In genomic region chr3:195083659-195084058, GRCh38 we compare ENCODE assay signal across 26 cellular contexts.
"Had no signal": no experiment of that assay in that cellular context is flagged by ENCODE, and none has a peak within 500 bp of the region (broad histone marks: within the 10 kb centered on the region; RNA-seq: fewer than 3 reads in every experiment).

No MANE protein-coding gene starts in this region.

- H3K27me3 Mint-ChIP-seq: activated CD4-positive, alpha-beta T cell treated with anti-CD3 and anti-CD28 coated beads, Interleukin-2, amount 10 ng/mL, durations not matched to agents 7 days and 5 days; activated CD8-positive, alpha-beta memory T cell treated with anti-CD3 and anti-CD28 coated beads, Interleukin-2, amount 10 ng/mL, durations not matched to agents 7 days and 5 days; activated CD8-positive, alpha-beta T cell treated with anti-CD3 and anti-CD28 coated beads for 36 hours; activated naive CD4-positive, alpha-beta T cell treated with anti-CD3 and anti-CD28 coated beads, Interleukin-2, amount 50 U/mL, for 24 hours; effector memory CD8-positive, alpha-beta T cell; memory B cell had no signal

- H3K9me3 Mint-ChIP-seq: activated CD4-positive, alpha-beta T cell treated with anti-CD3 and anti-CD28 coated beads, Interleukin-2, amount 10 ng/mL, durations not matched to agents 7 days and 5 days; activated CD8-positive, alpha-beta T cell treated with anti-CD3 and anti-CD28 coated beads for 36 hours; activated naive CD4-positive, alpha-beta T cell treated with anti-CD3 and anti-CD28 coated beads, Interleukin-2, amount 50 U/mL, for 24 hours; effector memory CD8-positive, alpha-beta T cell; immature natural killer cell; memory B cell had no signal

- H3K36me3 ChIP-seq: ascending aorta, brain microvascular endothelial cell, upper lobe of right lung had no signal

- H3K4me1 Mint-ChIP-seq: immature natural killer cell had no signal

- H3K4me3 ChIP-seq: ascending aorta, dorsolateral prefrontal cortex, hepatocyte, upper lobe of right lung had no signal

- H3K27ac Mint-ChIP-seq: activated CD4-positive, alpha-beta T cell treated with anti-CD3 and anti-CD28 coated beads, Interleukin-2, amount 10 ng/mL, durations not matched to agents 7 days and 5 days; activated CD8-positive, alpha-beta memory T cell treated with anti-CD3 and anti-CD28 coated beads, Interleukin-2, amount 10 ng/mL, durations not matched to agents 7 days and 5 days; activated CD8-positive, alpha-beta T cell treated with anti-CD3 and anti-CD28 coated beads for 36 hours; activated naive CD4-positive, alpha-beta T cell treated with anti-CD3 and anti-CD28 coated beads, Interleukin-2, amount 50 U/mL, for 24 hours; memory B cell had no signal

- H3K9me3 ChIP-seq: ascending aorta, upper lobe of right lung had no signal

- H3K4me1 ChIP-seq: ascending aorta had no signal

- H3K36me3 Mint-ChIP-seq: activated CD8-positive, alpha-beta memory T cell treated with anti-CD3 and anti-CD28 coated beads, Interleukin-2, amount 10 ng/mL, durations not matched to agents 7 days and 5 days; activated naive CD4-positive, alpha-beta T cell treated with anti-CD3 and anti-CD28 coated beads, Interleukin-2, amount 50 U/mL, for 24 hours; memory B cell had no signal

- H3K27me3 ChIP-seq: ascending aorta, brain microvascular endothelial cell, dorsolateral prefrontal cortex, hepatocyte, upper lobe of right lung had no signal

- H3K4me3 Mint-ChIP-seq: activated CD4-positive, alpha-beta T cell treated with anti-CD3 and anti-CD28 coated beads, Interleukin-2, amount 10 ng/mL, durations not matched to agents 7 days and 5 days; activated CD8-positive, alpha-beta memory T cell treated with anti-CD3 and anti-CD28 coated beads, Interleukin-2, amount 10 ng/mL, durations not matched to agents 7 days and 5 days; activated CD8-positive, alpha-beta T cell treated with anti-CD3 and anti-CD28 coated beads for 36 hours; activated naive CD4-positive, alpha-beta T cell treated with anti-CD3 and anti-CD28 coated beads, Interleukin-2, amount 50 U/mL, for 24 hours; effector memory CD8-positive, alpha-beta T cell; immature natural killer cell; memory B cell had no signal

- ATAC-seq: activated CD8-positive, alpha-beta memory T cell treated with anti-CD3 and anti-CD28 coated beads, Interleukin-2, amount 10 ng/mL, durations not matched to agents 7 days and 5 days; activated CD8-positive, alpha-beta T cell treated with anti-CD3 and anti-CD28 coated beads for 36 hours; effector memory CD8-positive, alpha-beta T cell; esophagus mucosa; stimulated activated naive CD8-positive, alpha-beta T cell treated with anti-CD3 and anti-CD28 coated beads, Interleukin-15, Interleukin-2, amounts not matched to agents 100 U/mL and 50 U/mL, for 24 hours; upper lobe of right lung had no signal

- DNase-seq: activated CD4-positive, alpha-beta T cell treated with anti-CD3 and anti-CD28 coated beads, Interleukin-2, amount 10 ng/mL, durations not matched to agents 7 days and 5 days; activated CD4-positive, CD25-positive, alpha-beta regulatory T cell treated with anti-CD3 and anti-CD28 coated beads, Interleukin-2, amount 50 U/mL, for 72 hours; activated CD8-positive, alpha-beta memory T cell treated with anti-CD3 and anti-CD28 coated beads, Interleukin-2, amount 10 ng/mL, durations not matched to agents 7 days and 5 days; activated CD8-positive, alpha-beta T cell treated with anti-CD3 and anti-CD28 coated beads for 36 hours; activated gamma-delta T cell treated with Interleukin-2 at 50 U/mL for 16 hours; activated T-cell treated with anti-CD3 and anti-CD28 coated beads for 4 hours; brain microvascular endothelial cell; central memory CD4-positive, alpha-beta T cell; effector memory CD8-positive, alpha-beta T cell; foreskin melanocyte; immature natural killer cell; kidney glomerular epithelial cell; occipital lobe; stimulated activated CD4-positive, alpha-beta T cell treated with anti-CD3 and anti-CD28 coated beads, Interleukin-12 subunit alpha, Interleukin-12 subunit beta, amount 100 ng/mL, for 4 hours; stimulated activated CD4-positive, alpha-beta T cell treated with anti-CD3 and anti-CD28 coated beads, Interleukin-4, amount 100 ng/mL, for 4 hours; stimulated activated naive CD8-positive, alpha-beta T cell treated with anti-CD3 and anti-CD28 coated beads, Interleukin-15, Interleukin-2, amounts not matched to agents 100 U/mL and 50 U/mL, for 24 hours had no signal

- H3K27ac ChIP-seq: ascending aorta, brain microvascular endothelial cell, dorsolateral prefrontal cortex, hepatocyte, upper lobe of right lung, VCaP had no signal

- FAIRE-seq: colon, endothelial cell of umbilical vein had no signal
